ENCODE assay signal across 8 cellular contexts in genomic region chr3:29279830-29280229, GRCh38.
A peak's percentile ranks its signal among the peaks of the same experiment; 100 is the strongest.
DNase-seq lines count a peak whose midpoint lies in the region; ATAC-seq and TF ChIP-seq lines count a peak whose summit lies in the region.

No MANE protein-coding gene starts in this region.

- peak; percentile 21 for ATAC-seq in SK-N-SH treated with all-trans-retinoic acid at 6 μM for 48 hours
- no peak for ATAC-seq in GM18870 (IDR thresholded peaks at IDR 0.05; ENCODE audit: unreplicated experiment)
- ATAC-seq in HG03095 (IDR thresholded peaks at IDR 0.05; ENCODE audit: unreplicated experiment) = no peak

- intact Hi-C loops in head of caudate nucleus (cut with DNase I) = no loop called here

- DNase-seq in Ammon's horn (ENCODE audit: low spot score) (peak; percentile 48), head of caudate nucleus (peak in 29 of 42 donors; percentile 3 to 53 (median 24)), pons (ENCODE audit: low spot score) (peak; percentile 32), GM19238 (ENCODE audit: insufficient read length, low spot score) (no peak)
- no peak for DNase-seq in activated effector memory CD4-positive, alpha-beta T cell treated with Interleukin-2 at 50 U/mL for 16 hours

TF ChIP-seq in SK-N-SH treated with all-trans-retinoic acid at 6 μM for 48 hours, 23 proteins besides CTCF, POLR2A, EP300 and RAD21:
- TF ChIP-seq ZNF565 (CRISPR knock-in tag; conservative IDR thresholded peaks at IDR 0.05; ENCODE audit: low read depth) = no peak
- no peak for TF ChIP-seq ZC3H10 (CRISPR knock-in tag; IDR thresholded peaks at IDR 0.05)
- TF ChIP-seq SNAI2 (CRISPR knock-in tag; IDR thresholded peaks at IDR 0.05) = no peak
- no peak for TF ChIP-seq ARNTL (CRISPR knock-in tag; IDR thresholded peaks at IDR 0.05; ENCODE audit: borderline replicate concordance, low read depth)
- no peak for TF ChIP-seq GLIS3 (CRISPR knock-in tag; IDR thresholded peaks at IDR 0.05)
- no peak for TF ChIP-seq ISL1 (CRISPR knock-in tag; IDR thresholded peaks at IDR 0.05)
- TF ChIP-seq ZFP30 (CRISPR knock-in tag; IDR thresholded peaks at IDR 0.05) = no peak
- no peak for TF ChIP-seq CSDC2 (CRISPR knock-in tag; IDR thresholded peaks at IDR 0.05)
- TF ChIP-seq PPARA (CRISPR knock-in tag; IDR thresholded peaks at IDR 0.05; ENCODE audit: borderline replicate concordance) = no peak
- TF ChIP-seq CSRNP3 (CRISPR knock-in tag; IDR thresholded peaks at IDR 0.05) = no peak
- TF ChIP-seq PATZ1 (CRISPR knock-in tag; IDR thresholded peaks at IDR 0.05; ENCODE audit: borderline replicate concordance) = no peak
- TF ChIP-seq ZNF8 (CRISPR knock-in tag; IDR thresholded peaks at IDR 0.05) = no peak
- TF ChIP-seq OSR1 (CRISPR knock-in tag; IDR thresholded peaks at IDR 0.05) = no peak
- no peak for TF ChIP-seq CREB5 (CRISPR knock-in tag; IDR thresholded peaks at IDR 0.05; ENCODE audit: low read depth)

Comparison
In these comparisons a context has a peak if more than half of its experiments do, and no peak if none do; other contexts are left out.
1. DNase-seq: peak in Ammon's horn (single experiment), head of caudate nucleus (29 of 42) and pons (single experiment); none in GM19238 (single experiment) and activated effector memory CD4-positive, alpha-beta T cell treated with Interleukin-2 at 50 U/mL for 16 hours (single experiment).